Comparison of ENCODE assay signal across 11 cellular contexts in genomic region chr1:25564777-25565176, GRCh38. TPM values are rescaled to one million over a fixed set of nuclear protein-coding genes. Genes with fewer than 3 reads are reported as not detected.
DNase-seq lines count a peak whose midpoint lies in the region; ATAC-seq and TF ChIP-seq lines count a peak whose summit lies in the region.
"Had no signal": no experiment of that assay in that cellular context is flagged by ENCODE, and none has a peak within 500 bp of the region (broad histone marks: within the 10 kb centered on the region; RNA-seq: fewer than 3 reads in every experiment).

No MANE protein-coding gene starts in this region.

- H4K20me1 ChIP-seq in mammary epithelial cell (ENCODE audit: insufficient read depth, low read length), result no peaks in the 10 kb centered on the region

- peaks cover 0 to 2% (median 0%) of the 10 kb centered on the region in 11 donors for H3K9me3 Mint-ChIP-seq in naive thymus-derived CD4-positive, alpha-beta T cell
- no peaks in the 10 kb centered on the region for H3K9me3 Mint-ChIP-seq in type B pancreatic cell

- POLR2A ChIA-PET in naive thymus-derived CD4-positive, alpha-beta T cell (lab: Charles Lee), result interaction anchor here (0.5 to 15.3 kb wide), 20 partner anchors 8 to 317 kb away, joined by 3 to 442 read pairs (median 6); partner anchors contain the start of genes LDLRAP1, MAN1C1, MTFR1L and RSRP1

- no peak overlapping the region for H3K4me2 ChIP-seq in mammary epithelial cell (ENCODE audit: insufficient read depth, low read depth, low read length)
- H3K4me2 ChIP-seq: hepatocyte had no signal

- dilution Hi-C loops in mammary epithelial cell (cut with HindIII; ENCODE audit: low sequenced_read_pairs), result loop anchor here (5.0 kb wide), 1 partner anchor 43 kb away; no protein-coding TSS in a partner anchor

- no peak for ATAC-seq in naive thymus-derived CD4-positive, alpha-beta T cell
- ATAC-seq: left ventricle myocardium superior had no signal

- no peak overlapping the region for H2AFZ ChIP-seq in mammary epithelial cell (ENCODE audit: low read depth, low read length)
- H2AFZ ChIP-seq: hepatocyte had no signal

- H3K9ac ChIP-seq in mammary epithelial cell (ENCODE audit: insufficient read depth, low read length), result no peak overlapping the region

- TF ChIP-seq CTCF in breast epithelium (IDR thresholded peaks at IDR 0.05) (no peak), mammary epithelial cell (conservative IDR thresholded peaks at IDR 0.05 in 1 of 2, IDR thresholded peaks at IDR 0.05 in 1 of 2; ENCODE audit: extremely low read depth in 1 of 2, insufficient read depth in 1 of 2, low read depth in 1 of 2, low read length in 2 of 2) (no peak), type B pancreatic cell (conservative IDR thresholded peaks at IDR 0.05) (no peak), right atrium auricular region (IDR thresholded peaks at IDR 0.05) (no peak)

- CTCF ChIA-PET in mammary epithelial cell (lab: Charles Lee; ENCODE audit: low non-redundant PET), result interaction anchor here (0.7 kb wide), 1 partner anchor 463 kb away, joined by 5 read pairs; no protein-coding TSS in a partner anchor
- CTCF ChIA-PET in naive thymus-derived CD4-positive, alpha-beta T cell (lab: Charles Lee), result interaction anchor here (0.5 to 4.1 kb wide), 9 partner anchors 10 to 245 kb away, joined by 3 to 36 read pairs (median 5); no protein-coding TSS in a partner anchor

- in situ Hi-C loops in mammary epithelial cell (cut with MboI; ENCODE audit: low sequenced_read_pairs in 2 of 2), result no loop called here

- peak overlapping the region; percentile 70 to 99 (median 98) for H3K27ac Mint-ChIP-seq in naive thymus-derived CD4-positive, alpha-beta T cell
- peak overlapping the region; percentile 21 for H3K27ac Mint-ChIP-seq in type B pancreatic cell

- 94% methylated on average over 6 of the region's 6 CpGs for WGBS in mammary epithelial cell (ENCODE audit: low coverage, missing lambda C conversion rate)

- H3K27ac ChIP-seq in breast epithelium (peak overlapping the region; percentile 32 to 36), mammary epithelial cell (ENCODE audit: insufficient read depth, low read depth, low read length) (no peak overlapping the region), angular gyrus (ENCODE audit: low read depth, low read length) (peak overlapping the region; percentile 97), right atrium auricular region (no peak overlapping the region)
- peak overlapping the region; percentile 83 for H3K27ac ChIP-seq in naive thymus-derived CD4-positive, alpha-beta T cell (ENCODE audit: low read depth, low read length)
- H3K27ac ChIP-seq: hepatocyte had no signal

- DNase-seq in breast epithelium (ENCODE audit: low spot score in 2 of 2) (no peak), mammary epithelial cell (no peak), type B pancreatic cell (ENCODE audit: extremely low spot score, unreplicated experiment) (no peak), cortex of kidney (lab: John Stamatoyannopoulos, UW) (no peak), right atrium auricular region (ENCODE audit: low spot score) (no peak)
- DNase-seq in naive thymus-derived CD4-positive, alpha-beta T cell, result no peak
- DNase-seq in effector CD8-positive, alpha-beta T cell (lab: John Stamatoyannopoulos, UW), result no peak
- DNase-seq: left ventricle myocardium superior, NCI-H524 treated with DMSO at 0.1 percent for 48 hours had no signal

- no peak for TF ChIP-seq POLR2A in breast epithelium (IDR thresholded peaks at IDR 0.05)

- H3K9me3 ChIP-seq in breast epithelium, result no peaks in the 10 kb centered on the region
- no peaks in the 10 kb centered on the region for H3K9me3 ChIP-seq in mammary epithelial cell (replicated peaks; ENCODE audit: insufficient read depth, low read length)
- no peaks in the 10 kb centered on the region for H3K9me3 ChIP-seq in naive thymus-derived CD4-positive, alpha-beta T cell (ENCODE audit: control insufficient read depth in 2 of 3, low read length in 3 of 3)
- no peaks in the 10 kb centered on the region for H3K9me3 ChIP-seq in right atrium auricular region

- H3K27me3 Mint-ChIP-seq in naive thymus-derived CD4-positive, alpha-beta T cell, result no peaks in the 10 kb centered on the region
- H3K27me3 Mint-ChIP-seq in type B pancreatic cell, result no peaks in the 10 kb centered on the region

- H3K79me2 ChIP-seq in mammary epithelial cell (ENCODE audit: insufficient read depth, low read length), result no peaks in the 10 kb centered on the region
- H3K79me2 ChIP-seq: hepatocyte had no signal

- H3K4me3 Mint-ChIP-seq in naive thymus-derived CD4-positive, alpha-beta T cell, result peak overlapping the region; percentile 67 to 100 (median 98)
- no peak overlapping the region for H3K4me3 Mint-ChIP-seq in type B pancreatic cell

- H3K36me3 ChIP-seq in breast epithelium (no peaks in the 10 kb centered on the region), mammary epithelial cell (ENCODE audit: insufficient read depth, low read length) (no peaks in the 10 kb centered on the region), right atrium auricular region (peaks cover 24% of the 10 kb centered on the region)
- peaks cover 0 to 60% (median 5%) of the 10 kb centered on the region in 3 experiments for H3K36me3 ChIP-seq in naive thymus-derived CD4-positive, alpha-beta T cell (ENCODE audit: control insufficient read depth in 2 of 3, insufficient read depth in 3 of 3, low read length in 3 of 3)

- H3K27me3 ChIP-seq in breast epithelium (no peaks in the 10 kb centered on the region), mammary epithelial cell (ENCODE audit: insufficient read depth, low read length) (no peaks in the 10 kb centered on the region), right atrium auricular region (no peaks in the 10 kb centered on the region)
- H3K27me3 ChIP-seq in naive thymus-derived CD4-positive, alpha-beta T cell (ENCODE audit: control insufficient read depth in 2 of 2, insufficient read depth in 2 of 2, low read length in 2 of 2), result no peaks in the 10 kb centered on the region
- H3K27me3 ChIP-seq: hepatocyte had no signal

- H3K4me1 ChIP-seq in breast epithelium (peaks cover 8 to 11% of the 10 kb centered on the region in 2 donors), mammary epithelial cell (ENCODE audit: insufficient read depth, low read length) (peaks cover 70% of the 10 kb centered on the region), right atrium auricular region (peaks cover 0 to 46% of the 10 kb centered on the region in 2 donors)
- peaks cover 54 to 60% of the 10 kb centered on the region in 2 donors for H3K4me1 ChIP-seq in naive thymus-derived CD4-positive, alpha-beta T cell (ENCODE audit: control insufficient read depth in 2 of 2, insufficient read depth in 2 of 2, low read length in 2 of 2)

- peaks cover 51 to 88% (median 71%) of the 10 kb centered on the region in 7 donors for H3K4me1 Mint-ChIP-seq in naive thymus-derived CD4-positive, alpha-beta T cell
- H3K4me1 Mint-ChIP-seq in type B pancreatic cell (ENCODE audit: unreplicated experiment), result peaks cover 49% of the 10 kb centered on the region

- no peak overlapping the region for H3K4me3 ChIP-seq in breast epithelium
- H3K4me3 ChIP-seq in mammary epithelial cell (replicated peaks in 1 of 3; ENCODE audit: insufficient read depth in 1 of 3, low read depth in 2 of 3, low read length in 3 of 3), result no peak overlapping the region
- H3K4me3 ChIP-seq in naive thymus-derived CD4-positive, alpha-beta T cell (ENCODE audit: low read length), result peak overlapping the region; percentile 65
- no peak overlapping the region for H3K4me3 ChIP-seq in right atrium auricular region
- H3K4me3 ChIP-seq: hepatocyte had no signal

- BruUV-seq in mammary epithelial cell (replicated peaks; lab: Mats Ljungman, UMichigan), result no TSS peak

- H3K36me3 Mint-ChIP-seq in naive thymus-derived CD4-positive, alpha-beta T cell, result peaks cover 20 to 45% (median 29%) of the 10 kb centered on the region in 5 donors
- H3K36me3 Mint-ChIP-seq in type B pancreatic cell, result no peaks in the 10 kb centered on the region

- intact Hi-C loops in breast epithelium (cut with DNase I; ENCODE audit: low total_unique reads) (no loop called here), mammary epithelial cell (cut with micrococcal nuclease) (loop anchor here (5.0 kb wide), 2 partner anchors 37 to 62 kb away; no protein-coding TSS in a partner anchor)
- intact Hi-C loops in naive thymus-derived CD4-positive, alpha-beta T cell (cut with micrococcal nuclease), result loop anchor here in 1 of 2 donors (5.0 to 10.0 kb wide), 4 partner anchors 317 to 1150 kb away; partner anchors contain the start of genes NIPAL3, RSRP1, SRRM1 and STPG1

RNA-seq across cellular contexts. Expression of gene LDLRAP1, which starts 21.4 kb away (rescaled TPM):
- total RNA-seq in breast epithelium (10 to 100 TPM; 10.7 to 17.0 (median 16.5) TPM), mammary epithelial cell (10 to 100 TPM; 23.0 to 32.7 TPM), type B pancreatic cell (ENCODE audit: low replicate concordance) (20.7 and 21.3 TPM in 2 replicates), right atrium auricular region (10 to 100 TPM in 1 of 2 donors, 1 to 10 TPM in 1; 8.9 to 10.1 TPM)
- polyA plus RNA-seq in mammary epithelial cell, result 28.8 TPM
- 27.1 TPM for polyA minus RNA-seq in mammary epithelial cell
- 100 to 1,000 TPM in 4 of 5 experiments, 10 to 100 TPM in 1; 28.1 to 364 (median 159) TPM for total RNA-seq in naive thymus-derived CD4-positive, alpha-beta T cell
- 100 to 1,000 TPM; 301 to 853 TPM for polyA plus RNA-seq in naive thymus-derived CD4-positive, alpha-beta T cell

RNA-seq across cellular contexts. Expression of gene MAN1C1, which starts 51.8 kb away (rescaled TPM):
- 10 to 100 TPM in 1 of 3 donors, 1 to 10 TPM in 2; 6.7 to 13.8 (median 6.9) TPM for total RNA-seq in breast epithelium
- total RNA-seq in mammary epithelial cell, result under 1 TPM; 0.07 to 0.33 TPM
- polyA plus RNA-seq in mammary epithelial cell, result 0.18 TPM
- polyA minus RNA-seq in mammary epithelial cell, result not detected
- total RNA-seq in naive thymus-derived CD4-positive, alpha-beta T cell, result 10 to 100 TPM; 28.8 to 85.5 (median 69.9) TPM
- polyA plus RNA-seq in naive thymus-derived CD4-positive, alpha-beta T cell, result 10 to 100 TPM; 16.0 to 30.4 TPM
- total RNA-seq in type B pancreatic cell (ENCODE audit: low replicate concordance), result 6.4 and 9.1 TPM in 2 replicates
- 10 to 100 TPM in 1 of 2 donors, 1 to 10 TPM in 1; 9.4 to 13.6 TPM for total RNA-seq in right atrium auricular region

Comparison
In these comparisons a context has a peak if more than half of its experiments do, and no peak if none do; other contexts are left out.
1. H3K27ac ChIP-seq: peak in breast epithelium (2 of 2), angular gyrus (single experiment) and naive thymus-derived CD4-positive, alpha-beta T cell (single experiment); none in mammary epithelial cell (single experiment) and right atrium auricular region (0 of 2).